In genomic region chr10:73956476-73957338, GRCh38 we compare ENCODE assay signal across 7 cellular contexts. TPM values are rescaled to one million over a fixed set of nuclear protein-coding genes. Genes with fewer than 3 reads are reported as not detected.
DNase-seq lines count a peak whose midpoint lies in the region; ATAC-seq and TF ChIP-seq lines count a peak whose summit lies in the region.

No MANE protein-coding gene starts in this region.

- peak overlapping the region; percentile 74; the same call in 1 of the 2 replicates for H2AFZ ChIP-seq in OCI-LY7 (ENCODE audit: low read length)

- H3K36me3 ChIP-seq in OCI-LY7 (ENCODE audit: insufficient read depth, low read length) (no peaks in the 10 kb centered on the region), ascending aorta (no peaks in the 10 kb centered on the region), liver (ENCODE audit: control insufficient read depth in 4 of 4, insufficient read depth in 3 of 4, low read depth in 1 of 4, low read length in 3 of 4) (no peaks in the 10 kb centered on the region), upper lobe of left lung (no peaks in the 10 kb centered on the region)

- no peaks in the 10 kb centered on the region for H3K9me2 ChIP-seq in OCI-LY7 (ENCODE audit: insufficient read depth, low read length)

- no peak for TF ChIP-seq RAD21 in liver (IDR thresholded peaks at IDR 0.05)

- H3K27me3 ChIP-seq in ascending aorta, result no peaks in the 10 kb centered on the region
- H3K27me3 ChIP-seq in liver (ENCODE audit: control insufficient read depth in 4 of 4, insufficient read depth in 4 of 4, low read length in 3 of 4), result no peaks in the 10 kb centered on the region
- no peaks in the 10 kb centered on the region for H3K27me3 ChIP-seq in upper lobe of left lung

- BruUV-seq in OCI-LY7 (replicated peaks; lab: Mats Ljungman, UMichigan), result no TSS peak

- intact Hi-C loops in OCI-LY7 (cut with micrococcal nuclease; ENCODE audit: unreplicated experiment), result loop anchor here (1.0 to 5.0 kb wide), 6 partner anchors 42 to 124 kb away; partner anchors contain the start of gene VCL
- intact Hi-C loops in ascending aorta (cut with DNase I), result loop anchor here (5.0 kb wide), 1 partner anchor 69 kb away; no protein-coding TSS in a partner anchor

- H3K9me3 ChIP-seq in OCI-LY7 (ENCODE audit: low read length) (no peaks in the 10 kb centered on the region), ascending aorta (no peaks in the 10 kb centered on the region), liver (ENCODE audit: control insufficient read depth in 4 of 4, low read length in 3 of 4) (no peaks in the 10 kb centered on the region), upper lobe of left lung (no peaks in the 10 kb centered on the region)

- TF ChIP-seq CTCF in OCI-LY7 (conservative IDR thresholded peaks at IDR 0.05; ENCODE audit: low read length) (no peak), ascending aorta (IDR thresholded peaks at IDR 0.05) (no peak), liver (IDR thresholded peaks at IDR 0.05; ENCODE audit: low read depth, low read length, missing input control) (no peak), upper lobe of left lung (IDR thresholded peaks at IDR 0.05) (no peak)

- CTCF ChIA-PET in OCI-LY7 (lab: Charles Lee; ENCODE audit: unreplicated experiment), result interaction anchor here (1.2 to 1.9 kb wide), 4 partner anchors 11 to 77 kb away, joined by 3 to 6 read pairs (median 4); partner anchors contain the start of gene VCL

- POLR2A ChIA-PET in OCI-LY7 (lab: Charles Lee), result interaction anchor here (0.6 to 1.8 kb wide), 8 partner anchors 11 to 163 kb away, joined by 3 to 8 read pairs (median 3); no protein-coding TSS in a partner anchor

- H3K9ac ChIP-seq in liver (ENCODE audit: low read depth in 1 of 2, low read length in 2 of 2), result peak overlapping the region in 1 of 2 donors; percentile 51

- TF ChIP-seq POLR2A in GM18526 (IDR thresholded peaks at IDR 0.05; ENCODE audit: extremely low read depth, insufficient read length) (peak; percentile 25), upper lobe of left lung (IDR thresholded peaks at IDR 0.05) (no peak)

- H3K4me1 ChIP-seq in OCI-LY7 (ENCODE audit: insufficient read depth, low read length, poor library complexity, severe bottlenecking), result peaks cover 49% of the 10 kb centered on the region
- H3K4me1 ChIP-seq in ascending aorta, result peaks cover 0 to 10% of the 10 kb centered on the region in 2 donors
- peaks cover 0 to 6% (median 3%) of the 10 kb centered on the region in 4 donors for H3K4me1 ChIP-seq in liver (ENCODE audit: control insufficient read depth in 4 of 4, insufficient read depth in 4 of 4, low read length in 3 of 4)
- H3K4me1 ChIP-seq in upper lobe of left lung, result peaks cover 23 to 45% (median 34%) of the 10 kb centered on the region in 4 donors

- H3K79me2 ChIP-seq in OCI-LY7 (ENCODE audit: insufficient read depth, low read depth, low read length), result no peaks in the 10 kb centered on the region

- DNase-seq in OCI-LY7 (ENCODE audit: low spot score) (peak; percentile 67), ascending aorta (ENCODE audit: low spot score in 2 of 2) (peak in 1 of 2 donors; percentile 64), upper lobe of left lung (peak in 1 of 2 donors; percentile 40), COR-L47 (lab: John Stamatoyannopoulos, UW) (no peak)

- TF ChIP-seq EP300 in upper lobe of left lung (IDR thresholded peaks at IDR 0.05), result peak in 2 of 4 donors; percentile 36 to 74

- H3K27ac ChIP-seq in OCI-LY7 (ENCODE audit: low read depth, low read length, poor library complexity, severe bottlenecking), result peak overlapping the region; percentile 57
- H3K27ac ChIP-seq in ascending aorta, result peak overlapping the region; percentile 66 to 74
- H3K27ac ChIP-seq in liver (ENCODE audit: low read depth in 1 of 2, low read length in 2 of 2), result peak overlapping the region; percentile 28 to 32
- H3K27ac ChIP-seq in upper lobe of left lung, result peak overlapping the region; percentile 75 to 88 (median 80)

- ATAC-seq in HG02759 (IDR thresholded peaks at IDR 0.05; ENCODE audit: unreplicated experiment), result peak; percentile 59
- ATAC-seq in upper lobe of left lung (ENCODE audit: low FRiP score in 2 of 2), result peak; percentile 50 to 68

- WGBS in liver, result 68% methylated on average over 9 of the region's 9 CpGs
- WGBS in upper lobe of left lung, 2 donors, result 16 to 27% methylated on average over 9 of the region's 9 CpGs

- peak overlapping the region; percentile 45 for H3K4me3 ChIP-seq in OCI-LY7 (ENCODE audit: low read depth, low read length, poor library complexity, severe bottlenecking)
- H3K4me3 ChIP-seq in ascending aorta, result no peak overlapping the region
- no peak overlapping the region for H3K4me3 ChIP-seq in liver (ENCODE audit: low read depth in 1 of 3, low read length in 3 of 3)
- H3K4me3 ChIP-seq in upper lobe of left lung, result peak overlapping the region in 1 of 4 donors; percentile 11

- H3K4me2 ChIP-seq in OCI-LY7 (ENCODE audit: low read length), result peak overlapping the region; percentile 82

- H4K20me1 ChIP-seq in OCI-LY7 (ENCODE audit: insufficient read depth, low read length), result no peaks in the 10 kb centered on the region

TF ChIP-seq in liver, 16 proteins besides CTCF, POLR2A, EP300 and RAD21:
- TF ChIP-seq SP1 (IDR thresholded peaks at IDR 0.05) (no peak), ZBTB33 (IDR thresholded peaks at IDR 0.05) (no peak), FOXA1 (IDR thresholded peaks at IDR 0.05) (no peak), MAX (IDR thresholded peaks at IDR 0.05) (no peak), REST (IDR thresholded peaks at IDR 0.05) (no peak), NR2F2 (IDR thresholded peaks at IDR 0.05) (peak; percentile 57), YY1 (IDR thresholded peaks at IDR 0.05) (no peak)

RNA-seq across cellular contexts. Expression of gene VCL, which starts 41.2 kb away (rescaled TPM):
- 19.1 and 24.9 TPM in 2 replicates for total RNA-seq in OCI-LY7 (2014; rRNA removed; shearing (Covaris generic))
- total RNA-seq in OCI-LY7 (2022) (55.5 and 64.5 TPM in 2 replicates), ascending aorta (333 TPM), liver (10 to 100 TPM; 20.6 to 37.8 TPM), upper lobe of left lung (100 to 1,000 TPM in 5 of 6 donors, 10 to 100 TPM in 1; 76.5 to 214 (median 133) TPM)
- polyA plus RNA-seq in liver, result 10 to 100 TPM in 1 of 2 donors, 1 to 10 TPM in 1; 4.3 to 14.0 TPM

RNA-seq across cellular contexts. Expression of gene PLAU, which starts 45.8 kb away (rescaled TPM):
- total RNA-seq in OCI-LY7 (2014; rRNA removed; shearing (Covaris generic)), result 2.0 and 5.2 TPM in 2 replicates
- total RNA-seq in OCI-LY7 (2022), result 0.74 and 0.85 TPM in 2 replicates
- 1.5 TPM for total RNA-seq in ascending aorta
- 1 to 10 TPM in 1 of 2 donors, under 1 TPM in 1; 0.67 to 1.0 TPM for total RNA-seq in liver
- under 1 TPM; 0.40 to 0.91 TPM for polyA plus RNA-seq in liver
- 10 to 100 TPM in 3 of 6 donors, 1 to 10 TPM in 3; 8.2 to 38.8 (median 12.4) TPM for total RNA-seq in upper lobe of left lung

Comparison
In these comparisons a context has a peak if more than half of its experiments do, and no peak if none do; other contexts are left out.
1. H3K27ac ChIP-seq: peak in every context shown above with its lines; median percentile 80 in upper lobe of left lung; 70 in ascending aorta; 57 in OCI-LY7; 30 in liver.